In the genomic region with DNA sequence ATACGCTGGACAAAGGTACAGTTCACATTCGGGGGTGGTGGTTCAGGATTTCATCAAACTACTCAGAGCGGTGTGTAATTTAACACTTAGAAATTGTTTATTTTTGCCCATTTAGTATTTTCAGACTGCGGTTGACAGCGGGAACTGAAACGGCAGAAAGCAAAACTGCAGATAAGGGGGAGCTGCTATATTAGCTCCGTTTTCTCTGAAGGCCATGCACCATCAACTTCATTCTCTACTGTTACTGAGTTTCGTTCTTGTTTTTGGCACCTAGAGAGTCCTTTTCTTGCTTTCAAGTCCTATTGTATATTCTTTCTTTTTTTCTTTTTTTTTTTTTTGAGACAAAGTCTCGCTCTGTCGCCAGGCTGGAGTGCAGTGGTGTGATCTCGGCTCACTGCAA, we compare ENCODE assay signal across 2 cellular contexts.
TF ChIP-seq lines count a peak whose summit lies in the region.

No MANE protein-coding gene starts in this region.

TF ChIP-seq in GM12891, 5 proteins besides CTCF, POLR2A, EP300 and RAD21:
- no peak for TF ChIP-seq POU2F2 (IDR thresholded peaks at IDR 0.05; ENCODE audit: low read depth, low read length)
- no peak for TF ChIP-seq POLR2AphosphoS5 (IDR thresholded peaks at IDR 0.05; ENCODE audit: low read depth, low read length)
- TF ChIP-seq PAX5 (IDR thresholded peaks at IDR 0.05; ENCODE audit: insufficient read depth, low read length, severe bottlenecking): no peak
- TF ChIP-seq TAF1 (IDR thresholded peaks at IDR 0.05; ENCODE audit: low read depth, low read length): no peak
- peak; percentile 49 for TF ChIP-seq SPI1 (IDR thresholded peaks at IDR 0.05; ENCODE audit: low read depth, low read length)

TF ChIP-seq in H1, 55 proteins besides CTCF, POLR2A, EP300 and RAD21:
- TF ChIP-seq CBX8 (IDR thresholded peaks at IDR 0.05; ENCODE audit: borderline replicate concordance, low read depth, low read length): 0 out of 2 replicates have a peak, but pooled peaks have one; percentile 50
- TF ChIP-seq SRF (IDR thresholded peaks at IDR 0.05; ENCODE audit: low read depth, low read length): no peak
- TF ChIP-seq SIRT6 (IDR thresholded peaks at IDR 0.05; ENCODE audit: low read length): no peak
